ENCODE assay signal across 15 cellular contexts in the genomic region with DNA sequence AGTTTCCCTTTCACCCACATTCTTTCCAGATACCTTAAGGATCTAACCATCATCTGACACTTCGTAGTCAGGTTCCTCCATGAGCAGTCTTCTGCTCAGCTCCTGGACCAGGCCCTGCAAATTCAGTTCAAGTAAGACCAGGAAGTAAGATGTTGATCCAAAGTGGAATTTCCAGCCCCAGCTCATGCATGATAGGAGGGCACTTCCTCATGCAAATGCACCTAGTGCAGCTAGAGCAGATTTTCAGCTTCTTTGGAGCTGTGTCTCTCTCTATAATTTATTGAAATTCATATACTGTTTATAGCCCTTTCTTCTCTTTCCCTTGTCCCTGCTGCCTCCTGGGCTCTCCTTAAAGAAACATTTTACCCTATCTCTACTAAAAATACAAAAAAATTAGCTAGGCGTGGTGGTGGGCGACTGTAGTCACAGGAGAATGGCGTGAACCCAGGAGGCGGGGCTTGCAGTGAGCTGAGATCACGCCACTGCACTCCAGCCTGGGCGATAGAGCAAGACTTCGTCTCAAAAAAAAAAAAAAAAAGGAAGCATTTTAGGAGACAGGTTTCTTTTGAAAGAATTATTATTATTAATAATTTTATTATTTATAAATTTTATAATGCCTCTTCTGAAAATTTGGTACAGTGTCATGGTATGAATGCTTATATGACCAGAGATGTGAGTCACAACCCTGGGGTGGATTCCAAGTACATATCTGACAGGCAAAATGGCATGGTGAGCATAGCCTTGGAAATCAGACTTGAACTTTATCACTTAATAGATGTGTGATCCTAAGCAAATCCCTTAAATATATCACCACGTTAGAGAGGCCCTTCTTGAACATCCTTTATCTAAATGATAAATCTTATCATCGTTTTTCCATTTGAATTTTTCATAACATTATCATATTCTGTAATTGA.
A peak's percentile ranks its signal among the peaks of the same experiment; 100 is the strongest.
DNase-seq lines count a peak whose midpoint lies in the region; ATAC-seq, FAIRE-seq and TF ChIP-seq lines count a peak whose summit lies in the region.
"Had no signal": no experiment of that assay in that cellular context is flagged by ENCODE, and none has a peak within 500 bp of the region (broad histone marks: within the 10 kb centered on the region; RNA-seq: fewer than 3 reads in every experiment).

No MANE protein-coding gene starts in this region.

- ATAC-seq in K562 (no peak), HG02763 (IDR thresholded peaks at IDR 0.05; ENCODE audit: unreplicated experiment) (no peak), HG02885 (IDR thresholded peaks at IDR 0.05; ENCODE audit: poor library complexity, unreplicated experiment) (no peak), GM21717 (IDR thresholded peaks at IDR 0.05; ENCODE audit: unreplicated experiment) (no peak)

- BruUV-seq in K562 (replicated peaks; lab: Mats Ljungman, UMichigan): no TSS peak

- no peaks in the 10 kb centered on the region for H3K9me1 ChIP-seq in K562 (ENCODE audit: control insufficient read depth, insufficient read depth, low read length)

- H3K36me3 Mint-ChIP-seq in mesothelial cell of epicardium: peaks cover 2% of the 10 kb centered on the region

- peak; percentile 68 for DNase-seq in CD1c-positive myeloid dendritic cell (ENCODE audit: extremely low spot score)
- DNase-seq in Karpas-422: peak; percentile 80
- DNase-seq in K562 (ENCODE audit: extremely low read depth in 1 of 4, low spot score in 3 of 4): no peak
- no peak for DNase-seq in mesothelial cell of epicardium (ENCODE audit: low spot score in 2 of 2, unreplicated experiment in 2 of 2)
- no peak for DNase-seq in activated CD4-positive, CD25-positive, alpha-beta regulatory T cell (lab: John Stamatoyannopoulos, UW)
- DNase-seq: activated CD4-positive, alpha-beta T cell treated with anti-CD3 and anti-CD28 coated beads, Interleukin-2, amount 50 U/mL, for 4 hours; CD4-positive, alpha-beta T cell; effector CD4-positive, alpha-beta T cell; NCI-H524; sigmoid colon had no signal

- intact Hi-C loops in K562 (cut with micrococcal nuclease): no loop called here

- H3K9ac ChIP-seq in Karpas-422 (ENCODE audit: low read length) (peak overlapping the region; percentile 83), K562 (ENCODE audit: insufficient read depth in 1 of 2, low read depth in 2 of 2, low read length in 2 of 2) (no peak overlapping the region)

- H3K27me3 Mint-ChIP-seq in mesothelial cell of epicardium (ENCODE audit: low read depth): no peaks in the 10 kb centered on the region
- H3K27me3 Mint-ChIP-seq: activated naive CD4-positive, alpha-beta T cell treated with anti-CD3 and anti-CD28 coated beads, Interleukin-2, amount 50 U/mL, for 24 hours; CD4-positive, alpha-beta T cell had no signal

- H3K27ac Mint-ChIP-seq in mesothelial cell of epicardium: peak overlapping the region; percentile 21
- H3K27ac Mint-ChIP-seq: activated naive CD4-positive, alpha-beta T cell treated with anti-CD3 and anti-CD28 coated beads, Interleukin-2, amount 50 U/mL, for 24 hours; CD4-positive, alpha-beta T cell had no signal

- peaks cover 8% of the 10 kb centered on the region for H3K9me3 Mint-ChIP-seq in mesothelial cell of epicardium
- H3K9me3 Mint-ChIP-seq: activated naive CD4-positive, alpha-beta T cell treated with anti-CD3 and anti-CD28 coated beads, Interleukin-2, amount 50 U/mL, for 24 hours; CD4-positive, alpha-beta T cell had no signal

- H2AFZ ChIP-seq in Karpas-422 (ENCODE audit: low read length) (0 out of 2 replicates have a peak overlapping the region, but pooled peaks have one; percentile 70), K562 (ENCODE audit: low read depth, low read length) (no peak overlapping the region)

- H3K79me2 ChIP-seq in Karpas-422 (ENCODE audit: low read length) (peaks cover 58% of the 10 kb centered on the region), K562 (ENCODE audit: control insufficient read depth, insufficient read depth, low read length) (no peaks in the 10 kb centered on the region)

- 59% methylated on average over 7 of the region's 10 CpGs for whole genome bisulfite sequencing in K562 (ENCODE audit: insufficient coverage, low coverage, missing lambda C conversion rate)

- no peaks in the 10 kb centered on the region for H3K36me3 ChIP-seq in Karpas-422 (ENCODE audit: insufficient read depth, low read length)
- no peaks in the 10 kb centered on the region for H3K36me3 ChIP-seq in K562 (ENCODE audit: control insufficient read depth, insufficient read depth, low read length)
- H3K36me3 ChIP-seq: sigmoid colon had no signal

- H3K27ac ChIP-seq in Karpas-422 (ENCODE audit: low read length) (peak overlapping the region; percentile 95), K562 (ENCODE audit: extremely low read depth, low read depth, low read length) (peak overlapping the region; percentile 6; the same call in 1 of the 3 replicates)
- H3K27ac ChIP-seq: sigmoid colon had no signal

- no peak for TF ChIP-seq EP300 in K562 (IDR thresholded peaks at IDR 0.05; ENCODE audit: low read length)

- H3K4me1 ChIP-seq in Karpas-422 (ENCODE audit: low read length) (peaks cover 52% of the 10 kb centered on the region), K562 (replicated peaks in 1 of 2; ENCODE audit: control insufficient read depth in 2 of 2, insufficient read depth in 2 of 2, low read length in 2 of 2) (peaks cover 7% of the 10 kb centered on the region in 2 experiments; a peak in 4 of 5 replicates)

- H3K4me2 ChIP-seq in Karpas-422 (ENCODE audit: low read depth, low read length, poor library complexity, severe bottlenecking) (peak overlapping the region; percentile 74), K562 (ENCODE audit: insufficient read depth, low read length) (no peak overlapping the region)

- H3K9me2 ChIP-seq in Karpas-422 (replicated peaks; ENCODE audit: insufficient read depth, low read length): no peaks in the 10 kb centered on the region

- POLR2A ChIA-PET in K562 (lab: Yijun Ruan, JAX): interaction anchor here (1.1 to 1.6 kb wide), 2 partner anchors 9 to 20 kb away, joined by 3 to 7 read pairs; no protein-coding TSS in a partner anchor

- H3K9me3 ChIP-seq in Karpas-422 (ENCODE audit: low read length) (no peaks in the 10 kb centered on the region), K562 (replicated peaks; ENCODE audit: control insufficient read depth, insufficient read depth, low read depth, low read length) (no peaks in the 10 kb centered on the region)
- H3K9me3 ChIP-seq: sigmoid colon had no signal

- in situ Hi-C loops in K562 (cut with MboI): no loop called here

- H3K4me3 ChIP-seq in Karpas-422 (ENCODE audit: low read length) (peak overlapping the region; percentile 75), K562 (no peak overlapping the region)
- H3K4me3 ChIP-seq: sigmoid colon had no signal

- peak; percentile 26 for FAIRE-seq in K562 (lab: Jason Lieb, UNC)
- FAIRE-seq: urothelium cell line had no signal

- TF ChIP-seq CTCF in K562 (IDR thresholded peaks at IDR 0.05 in 2 of 3, conservative IDR thresholded peaks at IDR 0.05 in 1 of 3; ENCODE audit: insufficient read depth in 2 of 3, low read depth in 1 of 3, low read length in 3 of 3) (no peak), mesothelial cell of epicardium (IDR thresholded peaks at IDR 0.05; ENCODE audit: unreplicated experiment) (no peak)

- no peak for TF ChIP-seq RAD21 in K562 (CRISPR knock-in tag; conservative IDR thresholded peaks at IDR 0.05 in 1 of 2, IDR thresholded peaks at IDR 0.05 in 1 of 2)

- CTCF ChIA-PET in K562 (lab: Yijun Ruan, JAX; ENCODE audit: low intra/inter-chr PET ratio): no interaction called here

- H3K4me3 Mint-ChIP-seq in mesothelial cell of epicardium: no peak overlapping the region
- H3K4me3 Mint-ChIP-seq: activated naive CD4-positive, alpha-beta T cell treated with anti-CD3 and anti-CD28 coated beads, Interleukin-2, amount 50 U/mL, for 24 hours; CD4-positive, alpha-beta T cell had no signal

- TF ChIP-seq POLR2A in K562 (conservative IDR thresholded peaks at IDR 0.05): no peak

- H3K4me1 Mint-ChIP-seq in mesothelial cell of epicardium: peaks cover 15% of the 10 kb centered on the region

- H4K20me1 ChIP-seq in Karpas-422 (ENCODE audit: insufficient read depth, low read depth, low read length) (no peaks in the 10 kb centered on the region), K562 (replicated peaks; ENCODE audit: control insufficient read depth, insufficient read depth, low read length) (no peaks in the 10 kb centered on the region)

- no peaks in the 10 kb centered on the region for H3K27me3 ChIP-seq in Karpas-422 (ENCODE audit: low read length)
- no peaks in the 10 kb centered on the region for H3K27me3 ChIP-seq in K562 (ENCODE audit: control insufficient read depth in 2 of 2, insufficient read depth in 2 of 2, low read length in 2 of 2)
- H3K27me3 ChIP-seq: sigmoid colon had no signal

TF ChIP-seq in K562, 482 proteins besides CTCF, POLR2A, EP300 and RAD21:
- TF ChIP-seq, protein P1, sequence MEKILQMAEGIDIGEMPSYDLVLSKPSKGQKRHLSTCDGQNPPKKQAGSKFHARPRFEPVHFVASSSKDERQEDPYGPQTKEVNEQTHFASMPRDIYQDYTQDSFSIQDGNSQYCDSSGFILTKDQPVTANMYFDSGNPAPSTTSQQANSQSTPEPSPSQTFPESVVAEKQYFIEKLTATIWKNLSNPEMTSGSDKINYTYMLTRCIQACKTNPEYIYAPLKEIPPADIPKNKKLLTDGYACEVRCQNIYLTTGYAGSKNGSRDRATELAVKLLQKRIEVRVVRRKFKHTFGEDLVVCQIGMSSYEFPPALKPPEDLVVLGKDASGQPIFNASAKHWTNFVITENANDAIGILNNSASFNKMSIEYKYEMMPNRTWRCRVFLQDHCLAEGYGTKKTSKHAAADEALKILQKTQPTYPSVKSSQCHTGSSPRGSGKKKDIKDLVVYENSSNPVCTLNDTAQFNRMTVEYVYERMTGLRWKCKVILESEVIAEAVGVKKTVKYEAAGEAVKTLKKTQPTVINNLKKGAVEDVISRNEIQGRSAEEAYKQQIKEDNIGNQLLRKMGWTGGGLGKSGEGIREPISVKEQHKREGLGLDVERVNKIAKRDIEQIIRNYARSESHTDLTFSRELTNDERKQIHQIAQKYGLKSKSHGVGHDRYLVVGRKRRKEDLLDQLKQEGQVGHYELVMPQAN (IDR thresholded peaks at IDR 0.05; ENCODE audit: borderline replicate concordance): no peak
- TF ChIP-seq, protein P2, sequence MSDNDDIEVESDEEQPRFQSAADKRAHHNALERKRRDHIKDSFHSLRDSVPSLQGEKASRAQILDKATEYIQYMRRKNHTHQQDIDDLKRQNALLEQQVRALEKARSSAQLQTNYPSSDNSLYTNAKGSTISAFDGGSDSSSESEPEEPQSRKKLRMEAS (CRISPR knock-in tag; IDR thresholded peaks at IDR 0.05): no peak
- peak; percentile 50; the same call in 1 of the 2 replicates for TF ChIP-seq SPI1 (IDR thresholded peaks at IDR 0.05; ENCODE audit: borderline replicate concordance, low read depth, low read length)
- no peak for TF ChIP-seq CTBP1 (IDR thresholded peaks at IDR 0.05; ENCODE audit: borderline replicate concordance)

Comparison
In these comparisons a context has a peak if more than half of its experiments do, and no peak if none do; other contexts are left out.
1. DNase-seq: peak in CD1c-positive myeloid dendritic cell (single experiment) and Karpas-422 (single experiment); none in K562 (0 of 4), mesothelial cell of epicardium (0 of 2) and activated CD4-positive, CD25-positive, alpha-beta regulatory T cell (0 of 4).